ENCODE assay signal across 9 cellular contexts in the genomic region with DNA sequence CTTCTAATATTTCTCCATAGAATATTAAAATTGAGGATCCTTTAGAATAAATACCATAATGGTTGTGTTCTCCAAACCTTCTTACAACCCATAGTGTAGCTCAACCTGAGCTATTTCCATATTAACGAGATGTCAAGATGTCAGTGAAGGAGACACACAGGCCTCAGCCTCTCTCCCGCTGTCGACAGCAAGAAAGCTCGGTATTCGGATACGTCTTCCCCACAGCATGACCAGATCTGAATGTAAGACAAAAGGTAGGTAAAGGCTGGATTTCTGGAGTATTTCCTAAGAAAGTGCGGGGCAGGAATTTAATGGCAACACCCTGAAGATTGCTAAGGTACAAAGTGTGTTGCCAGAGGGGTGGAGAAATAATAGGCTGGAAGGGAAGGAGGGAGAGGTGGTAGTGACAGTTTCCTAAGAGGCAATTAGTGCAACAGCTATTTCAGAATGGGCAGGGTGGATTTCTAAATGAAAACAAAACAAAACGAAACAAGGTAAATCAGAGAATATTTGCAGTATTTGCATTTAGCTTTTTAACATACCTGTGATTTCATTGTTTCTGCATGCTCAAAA. TPM values are rescaled to one million over a fixed set of nuclear protein-coding genes. Genes with fewer than 3 reads are reported as not detected.
DNase-seq lines count a peak whose midpoint lies in the region; ATAC-seq, FAIRE-seq and TF ChIP-seq lines count a peak whose summit lies in the region.
"Had no signal": no experiment of that assay in that cellular context is flagged by ENCODE, and none has a peak within 500 bp of the region (broad histone marks: within the 10 kb centered on the region; RNA-seq: fewer than 3 reads in every experiment).

No MANE protein-coding gene starts in this region.

- CTCF ChIA-PET in activated CD8-positive, alpha-beta memory T cell treated with anti-CD3 and anti-CD28 coated beads, Interleukin-2, amount 10 ng/mL, durations not matched to agents 7 days and 5 days (lab: Charles Lee), result interaction anchor here (0.8 to 1.3 kb wide), 4 partner anchors 19 to 153 kb away, joined by 3 to 4 read pairs (median 3); no protein-coding TSS in a partner anchor
- CTCF ChIA-PET in HepG2 (lab: Yijun Ruan, JAX; ENCODE audit: low intra/inter-chr PET ratio, low total read pairs), result no interaction called here

- H3K4me3 ChIP-seq in HepG2 (replicated peaks in 1 of 3; ENCODE audit: insufficient read depth in 1 of 3, low read depth in 2 of 3, low read length in 3 of 3) (peak overlapping the region; percentile 70 to 97 (median 90); a peak in 4 of 6 replicates), thymus (ENCODE audit: low read length) (peak overlapping the region; percentile 3)

- intact Hi-C loops in HepG2 (cut with micrococcal nuclease; ENCODE audit: unreplicated experiment), result loop anchor here (5.0 to 10.0 kb wide), 4 partner anchors 125 to 1193 kb away; a partner anchor contains a TSS

- TF ChIP-seq POLR2A in HepG2 (IDR thresholded peaks at IDR 0.05; ENCODE audit: insufficient read depth in 1 of 2, low read depth in 2 of 2, low read length in 2 of 2), result no peak

- TF ChIP-seq RAD21 in HepG2 (CRISPR knock-in tag; IDR thresholded peaks at IDR 0.05), result no peak

- no peak overlapping the region for H2AFZ ChIP-seq in HepG2 (ENCODE audit: low read length)

- TF ChIP-seq EP300 in HepG2 (IDR thresholded peaks at IDR 0.05; ENCODE audit: low read depth in 2 of 2, low read length in 2 of 2), result no peak
- TF ChIP-seq EP300 in HepG2 (CRISPR knock-in tag; IDR thresholded peaks at IDR 0.05; ENCODE audit: borderline replicate concordance), result no peak

- POLR2A ChIA-PET in HepG2 (lab: Yijun Ruan, JAX), result no interaction called here

- peak overlapping the region; percentile 76 for H3K4me2 ChIP-seq in HepG2 (ENCODE audit: low read depth, low read length)

- H3K27me3 ChIP-seq in HepG2 (ENCODE audit: control insufficient read depth in 1 of 2, insufficient read depth in 2 of 2, low read length in 2 of 2) (no peaks in the 10 kb centered on the region; a peak in 2 of 5 replicates), thymus (ENCODE audit: control insufficient read depth, insufficient read depth) (no peaks in the 10 kb centered on the region)

- no peaks in the 10 kb centered on the region for H3K9me3 Mint-ChIP-seq in activated CD8-positive, alpha-beta memory T cell treated with anti-CD3 and anti-CD28 coated beads, Interleukin-2, amount 10 ng/mL, durations not matched to agents 7 days and 5 days (ENCODE audit: low read depth)
- no peaks in the 10 kb centered on the region for H3K9me3 Mint-ChIP-seq in activated naive CD8-positive, alpha-beta T cell treated with anti-CD3 and anti-CD28 coated beads for 36 hours

- H3K27ac ChIP-seq in HepG2 (ENCODE audit: extremely low read length, insufficient read depth, low read length), result no peak overlapping the region
- H3K27ac ChIP-seq in thymus (ENCODE audit: low read depth), result no peak overlapping the region

- BruUV-seq in HepG2 (replicated peaks; lab: Mats Ljungman, UMichigan), result no TSS peak

- FAIRE-seq in HepG2 (lab: Jason Lieb, UNC), result no peak

- in situ Hi-C loops in HepG2 (cut with HindIII; ENCODE audit: extremely low pct_ligation_motif_present, low pct_unique_long_range_greater_than_20kb), result loop anchor here (10.0 kb wide), 1 partner anchor 205 kb away; a partner anchor contains a TSS

- DNase-seq in activated CD8-positive, alpha-beta memory T cell treated with anti-CD3 and anti-CD28 coated beads, Interleukin-2, amount 10 ng/mL, durations not matched to agents 7 days and 5 days, result no peak
- no peak for DNase-seq in activated CD8-positive, alpha-beta memory T cell treated with anti-CD3 and anti-CD28 coated beads for 24 hours
- DNase-seq in activated naive CD8-positive, alpha-beta T cell treated with anti-CD3 and anti-CD28 coated beads for 36 hours, result no peak
- no peak for DNase-seq in HepG2 (ENCODE audit: low spot score)
- no peak for DNase-seq in EL
- DNase-seq: NCI-H1436 had no signal

- peaks cover 36% of the 10 kb centered on the region for H3K36me3 Mint-ChIP-seq in activated CD8-positive, alpha-beta memory T cell treated with anti-CD3 and anti-CD28 coated beads, Interleukin-2, amount 10 ng/mL, durations not matched to agents 7 days and 5 days
- H3K36me3 Mint-ChIP-seq in activated naive CD8-positive, alpha-beta T cell treated with anti-CD3 and anti-CD28 coated beads for 36 hours, result peaks cover 45% of the 10 kb centered on the region

- 85% methylated on average over 8 of the region's 8 CpGs for WGBS in HepG2 (ENCODE audit: low lambda C conversion rate)
- 95% methylated on average over 8 of the region's 8 CpGs for WGBS in thymus

- ATAC-seq in activated CD8-positive, alpha-beta memory T cell treated with anti-CD3 and anti-CD28 coated beads, Interleukin-2, amount 10 ng/mL, durations not matched to agents 7 days and 5 days, result no peak
- ATAC-seq in HepG2 (no peak), HG02623 (IDR thresholded peaks at IDR 0.05; ENCODE audit: unreplicated experiment) (no peak)
- no peak for ATAC-seq in activated CD4-positive, CD25-positive, alpha-beta regulatory T cell treated with anti-CD3 and anti-CD28 coated beads, Interleukin-2, amount 50 U/mL, for 24 hours

- no peaks in the 10 kb centered on the region for H3K27me3 Mint-ChIP-seq in activated CD8-positive, alpha-beta memory T cell treated with anti-CD3 and anti-CD28 coated beads, Interleukin-2, amount 10 ng/mL, durations not matched to agents 7 days and 5 days
- H3K27me3 Mint-ChIP-seq in activated naive CD8-positive, alpha-beta T cell treated with anti-CD3 and anti-CD28 coated beads for 36 hours, result no peaks in the 10 kb centered on the region

- H3K9me3 ChIP-seq in HepG2 (ENCODE audit: low read length) (no peaks in the 10 kb centered on the region), thymus (ENCODE audit: control insufficient read depth) (no peaks in the 10 kb centered on the region)

- no peak for TF ChIP-seq CTCF in HepG2 (CRISPR knock-in tag; IDR thresholded peaks at IDR 0.05)

- H3K4me3 Mint-ChIP-seq in activated CD8-positive, alpha-beta memory T cell treated with anti-CD3 and anti-CD28 coated beads, Interleukin-2, amount 10 ng/mL, durations not matched to agents 7 days and 5 days, result peak overlapping the region; percentile 97
- peak overlapping the region; percentile 93 for H3K4me3 Mint-ChIP-seq in activated naive CD8-positive, alpha-beta T cell treated with anti-CD3 and anti-CD28 coated beads for 36 hours

- H3K36me3 ChIP-seq in HepG2 (replicated peaks in 1 of 2; ENCODE audit: control insufficient read depth in 1 of 2, insufficient read depth in 2 of 2, low read length in 2 of 2) (peaks cover 0 to 1% of the 10 kb centered on the region in 2 experiments; a peak in 2 of 5 replicates), thymus (ENCODE audit: control insufficient read depth, insufficient read depth) (no peaks in the 10 kb centered on the region)

- peaks cover 61% of the 10 kb centered on the region for H3K4me1 ChIP-seq in HepG2 (ENCODE audit: insufficient read depth, low read length)
- peaks cover 8% of the 10 kb centered on the region for H3K4me1 ChIP-seq in thymus (ENCODE audit: control insufficient read depth, insufficient read depth, low read length)

- H4K20me1 ChIP-seq in HepG2 (ENCODE audit: insufficient read depth, low read length), result no peaks in the 10 kb centered on the region

- peaks cover 58% of the 10 kb centered on the region for H3K79me2 ChIP-seq in HepG2 (ENCODE audit: insufficient read depth, low read length)

- H3K27ac Mint-ChIP-seq in activated CD8-positive, alpha-beta memory T cell treated with anti-CD3 and anti-CD28 coated beads, Interleukin-2, amount 10 ng/mL, durations not matched to agents 7 days and 5 days, result peak overlapping the region; percentile 99
- peak overlapping the region; percentile 96 for H3K27ac Mint-ChIP-seq in activated naive CD8-positive, alpha-beta T cell treated with anti-CD3 and anti-CD28 coated beads for 36 hours

- H3K9ac ChIP-seq in HepG2 (ENCODE audit: insufficient read depth, low read depth, low read length), result peak overlapping the region; percentile 88

- peaks cover 57% of the 10 kb centered on the region for H3K4me1 Mint-ChIP-seq in activated CD8-positive, alpha-beta memory T cell treated with anti-CD3 and anti-CD28 coated beads, Interleukin-2, amount 10 ng/mL, durations not matched to agents 7 days and 5 days
- H3K4me1 Mint-ChIP-seq in activated naive CD8-positive, alpha-beta T cell treated with anti-CD3 and anti-CD28 coated beads for 36 hours, result peaks cover 53% of the 10 kb centered on the region

RNA-seq across cellular contexts. Expression of a gene that starts 1.7 kb away (rescaled TPM):
- total RNA-seq in activated CD8-positive, alpha-beta memory T cell treated with anti-CD3 and anti-CD28 coated beads, Interleukin-2, amount 10 ng/mL, durations not matched to agents 7 days and 5 days, result 10 to 100 TPM; 52.0 to 66.7 TPM
- total RNA-seq in activated naive CD8-positive, alpha-beta T cell treated with anti-CD3 and anti-CD28 coated beads for 36 hours, result 10 to 100 TPM; 66.1 to 67.8 TPM
- total RNA-seq in HepG2 (2016; rRNA removed; fragmentation: Illumina TruSeq; extraction: Trizol), result 43.4 and 63.3 TPM in 2 replicates
- 11.6 and 14.5 TPM in 2 replicates for total RNA-seq in HepG2 (2016; cell fraction: cytosol; rRNA removed; fragmentation: Illumina TruSeq; extraction: Trizol; ENCODE audit: low read depth)
- 47.0 and 64.0 TPM in 2 replicates for total RNA-seq in HepG2 (2016; cell fraction: insoluble cytoplasmic fraction; rRNA removed; fragmentation: Illumina TruSeq; extraction: Trizol)
- total RNA-seq in HepG2 (2016; cell fraction: membrane; rRNA removed; fragmentation: Illumina TruSeq; extraction: Trizol), result 23.6 and 26.8 TPM in 2 replicates
- 27.5 and 30.7 TPM in 2 replicates for total RNA-seq in HepG2 (2016; cell fraction: nucleus; rRNA removed; fragmentation: Illumina TruSeq; extraction: Trizol)
- polyA plus RNA-seq in HepG2 (2011; rRNA removed) (11.7 and 15.1 TPM in 2 replicates), thymus (43.0 TPM)
- 7.7 and 10.1 TPM in 2 replicates for polyA plus RNA-seq in HepG2 (2011; cell fraction: cytosol; rRNA removed)
- 5.4 and 8.1 TPM in 2 replicates for polyA plus RNA-seq in HepG2 (2011; cell fraction: nucleus; rRNA removed)
- polyA plus RNA-seq in HepG2 (2012), result 21.7 and 29.2 TPM in 2 replicates
- polyA plus RNA-seq in HepG2 (2016; cell fraction: cytosol; fragmentation: Illumina TruSeq; extraction: Trizol; ENCODE audit: low read depth), result 5.4 and 6.0 TPM in 2 replicates
- 54.5 and 59.4 TPM in 2 replicates for polyA plus RNA-seq in HepG2 (2016; cell fraction: insoluble cytoplasmic fraction; fragmentation: Illumina TruSeq; extraction: Trizol; ENCODE audit: low read depth)
- 12.4 and 14.9 TPM in 2 replicates for polyA plus RNA-seq in HepG2 (2016; cell fraction: membrane; fragmentation: Illumina TruSeq; extraction: Trizol; ENCODE audit: low read depth)
- polyA plus RNA-seq in HepG2 (2016; cell fraction: nucleus; fragmentation: Illumina TruSeq; extraction: Trizol; ENCODE audit: insufficient read depth, low read depth), result 30.0 and 30.6 TPM in 2 replicates
- 6.8 and 9.4 TPM in 2 replicates for polyA minus RNA-seq in HepG2 (2011; rRNA and poly(A)+ RNA removed; ENCODE audit: low replicate concordance)
- 14.9 and 15.1 TPM in 2 replicates for polyA minus RNA-seq in HepG2 (2011; cell fraction: cytosol; rRNA and poly(A)+ RNA removed)
- 27.2 and 30.6 TPM in 2 replicates for polyA minus RNA-seq in HepG2 (2011; cell fraction: nucleus; rRNA and poly(A)+ RNA removed)

RNA-seq across cellular contexts. Expression of a gene that starts 11.1 kb away (rescaled TPM):
- total RNA-seq in activated CD8-positive, alpha-beta memory T cell treated with anti-CD3 and anti-CD28 coated beads, Interleukin-2, amount 10 ng/mL, durations not matched to agents 7 days and 5 days, result under 1 TPM; 0.30 to 0.44 TPM
- total RNA-seq in activated naive CD8-positive, alpha-beta T cell treated with anti-CD3 and anti-CD28 coated beads for 36 hours, result under 1 TPM; 0.38 to 0.45 TPM
- total RNA-seq in HepG2 (2016; rRNA removed; fragmentation: Illumina TruSeq; extraction: Trizol), result 0.15 and 0.51 TPM in 2 replicates
- 0.81 and 1.5 TPM in 2 replicates for total RNA-seq in HepG2 (2016; cell fraction: cytosol; rRNA removed; fragmentation: Illumina TruSeq; extraction: Trizol; ENCODE audit: low read depth)
- total RNA-seq in HepG2 (2016; cell fraction: insoluble cytoplasmic fraction; rRNA removed; fragmentation: Illumina TruSeq; extraction: Trizol), result 0.07 and 0.39 TPM in 2 replicates
- total RNA-seq in HepG2 (2016; cell fraction: membrane; rRNA removed; fragmentation: Illumina TruSeq; extraction: Trizol), result 0.76 and 1.1 TPM in 2 replicates
- 0.94 and 1.4 TPM in 2 replicates for total RNA-seq in HepG2 (2016; cell fraction: nucleus; rRNA removed; fragmentation: Illumina TruSeq; extraction: Trizol)
- polyA plus RNA-seq in HepG2 (2011; rRNA removed) (0.26 and 0.34 TPM in 2 replicates), thymus (1.3 TPM)
- 0.01 and 0.12 TPM in 2 replicates for polyA plus RNA-seq in HepG2 (2011; cell fraction: cytosol; rRNA removed)
- polyA plus RNA-seq in HepG2 (2011; cell fraction: nucleus; rRNA removed), result 0.90 and 1.5 TPM in 2 replicates
- polyA plus RNA-seq in HepG2 (2012), result 0.21 and 0.31 TPM in 2 replicates
- polyA plus RNA-seq in HepG2 (2016; cell fraction: cytosol; fragmentation: Illumina TruSeq; extraction: Trizol; ENCODE audit: low read depth), result not detected in 2 replicates
- polyA plus RNA-seq in HepG2 (2016; cell fraction: insoluble cytoplasmic fraction; fragmentation: Illumina TruSeq; extraction: Trizol; ENCODE audit: low read depth), result not detected in 2 replicates
- not detected in 2 replicates for polyA plus RNA-seq in HepG2 (2016; cell fraction: membrane; fragmentation: Illumina TruSeq; extraction: Trizol; ENCODE audit: low read depth)
- polyA plus RNA-seq in HepG2 (2016; cell fraction: nucleus; fragmentation: Illumina TruSeq; extraction: Trizol; ENCODE audit: insufficient read depth, low read depth), result 0.64 and 1.1 TPM in 2 replicates
- 1.4 TPM in 2 replicates for polyA minus RNA-seq in HepG2 (2011; rRNA and poly(A)+ RNA removed; ENCODE audit: low replicate concordance)
- polyA minus RNA-seq in HepG2 (2011; cell fraction: cytosol; rRNA and poly(A)+ RNA removed), result not detected in 2 replicates
- polyA minus RNA-seq in HepG2 (2011; cell fraction: nucleus; rRNA and poly(A)+ RNA removed), result 2.1 and 2.3 TPM in 2 replicates
